19 cellular contexts compared by ENCODE assay signal in genomic region chr1:165905853-165906252, GRCh38.
"Had no signal": no experiment of that assay in that cellular context is flagged by ENCODE, and none has a peak within 500 bp of the region (broad histone marks: within the 10 kb centered on the region; RNA-seq: fewer than 3 reads in every experiment).

No MANE protein-coding gene starts in this region.

- H3K9me3 ChIP-seq: mucosa of descending colon, neutrophil, psoas muscle, spleen had no signal

- H3K9me3 Mint-ChIP-seq: naive thymus-derived CD8-positive, alpha-beta T cell had no signal

- H2AFZ ChIP-seq: hepatocyte had no signal

- H3K27me3 ChIP-seq: hepatocyte, neutrophil, spleen had no signal

- H3K27ac ChIP-seq: coronary artery, hepatocyte, neutrophil, psoas muscle, spleen had no signal

- H3K79me2 ChIP-seq: hepatocyte had no signal

- H3K27me3 Mint-ChIP-seq: naive thymus-derived CD8-positive, alpha-beta T cell had no signal

- H3K36me3 ChIP-seq: neutrophil had no signal

- H3K4me3 ChIP-seq: coronary artery, hepatocyte, mucosa of descending colon, psoas muscle, spleen had no signal

- DNase-seq: effector CD4-positive, alpha-beta T cell; foreskin melanocyte; head of caudate nucleus; kidney glomerular epithelial cell; mammary epithelial cell; mucosa of descending colon; naive thymus-derived CD8-positive, alpha-beta T cell; psoas muscle; retina; spleen; stimulated activated CD4-positive, alpha-beta T cell treated with anti-CD3 and anti-CD28 coated beads, Interleukin-15, amount 100 ng/mL, for 24 hours; stimulated activated CD4-positive, alpha-beta T cell treated with anti-CD3 and anti-CD28 coated beads, Interleukin-1b, Interleukin-23, amount 100 ng/mL, for 48 hours; stimulated activated CD4-positive, alpha-beta T cell treated with anti-CD3 and anti-CD28 coated beads, Interleukin-4, amount 100 ng/mL, for 24 hours; stimulated activated naive CD4-positive, alpha-beta T cell; trophoblast cell had no signal

- ATAC-seq: mucosa of descending colon, psoas muscle, sciatic nerve had no signal

- H3K4me2 ChIP-seq: hepatocyte had no signal

- H3K4me3 Mint-ChIP-seq: naive thymus-derived CD8-positive, alpha-beta T cell had no signal
